In genomic region chr5:65994117-65994786, GRCh38 we compare ENCODE assay signal across 20 cellular contexts.
"Had no signal": no experiment of that assay in that cellular context is flagged by ENCODE, and none has a peak within 500 bp of the region (broad histone marks: within the 10 kb centered on the region; RNA-seq: fewer than 3 reads in every experiment).

No MANE protein-coding gene starts in this region.

- H3K27ac ChIP-seq: esophagus muscularis mucosa, gastroesophageal sphincter, heart left ventricle, left ventricle myocardium inferior, neural progenitor cell, prostate gland, testis, upper lobe of left lung had no signal

- H3K4me3 Mint-ChIP-seq: activated naive CD4-positive, alpha-beta T cell treated with anti-CD3 and anti-CD28 coated beads, Interleukin-2, amount 10 ng/mL, durations not matched to agents 7 days and 5 days; neural progenitor cell; T-helper 2 cell treated with Interferon-gamma antibody and Interleukin-4, amounts not matched to agents 5 μg/mL and 100 μg/mL, for 36 hours had no signal

- ATAC-seq: gastroesophageal sphincter, heart left ventricle, right cardiac atrium had no signal

- H3K36me3 ChIP-seq: prostate gland had no signal

- H3K9me3 Mint-ChIP-seq: activated naive CD4-positive, alpha-beta T cell treated with anti-CD3 and anti-CD28 coated beads, Interleukin-2, amount 10 ng/mL, durations not matched to agents 7 days and 5 days; neural progenitor cell; T-helper 2 cell treated with Interferon-gamma antibody and Interleukin-4, amounts not matched to agents 5 μg/mL and 100 μg/mL, for 36 hours had no signal

- H3K4me1 Mint-ChIP-seq: activated naive CD4-positive, alpha-beta T cell treated with anti-CD3 and anti-CD28 coated beads, Interleukin-2, amount 10 ng/mL, durations not matched to agents 7 days and 5 days; neural progenitor cell had no signal

- H3K9me3 ChIP-seq: esophagus muscularis mucosa, gastroesophageal sphincter, heart left ventricle, left ventricle myocardium inferior, prostate gland, testis, upper lobe of left lung had no signal

- H3K27me3 Mint-ChIP-seq: activated naive CD4-positive, alpha-beta T cell treated with anti-CD3 and anti-CD28 coated beads, Interleukin-2, amount 10 ng/mL, durations not matched to agents 7 days and 5 days had no signal

- H3K27me3 ChIP-seq: esophagus muscularis mucosa, gastroesophageal sphincter, heart left ventricle, neural progenitor cell, testis, upper lobe of left lung had no signal

- H3K27ac Mint-ChIP-seq: activated naive CD4-positive, alpha-beta T cell treated with anti-CD3 and anti-CD28 coated beads, Interleukin-2, amount 10 ng/mL, durations not matched to agents 7 days and 5 days; neural progenitor cell; T-helper 2 cell treated with Interferon-gamma antibody and Interleukin-4, amounts not matched to agents 5 μg/mL and 100 μg/mL, for 36 hours had no signal

- H3K4me1 ChIP-seq: esophagus muscularis mucosa, gastroesophageal sphincter, heart left ventricle, left ventricle myocardium inferior, prostate gland, testis had no signal

- DNase-seq: activated CD4-positive, alpha-beta T cell treated with anti-CD3 and anti-CD28 coated beads for 48 hours; activated CD8-positive, alpha-beta memory T cell treated with anti-CD3 and anti-CD28 coated beads, Interleukin-2, amount 50 U/mL, for 48 hours; activated naive CD4-positive, alpha-beta T cell treated with anti-CD3 and anti-CD28 coated beads, Interleukin-2, amount 10 ng/mL, durations not matched to agents 7 days and 5 days; amygdala; dermis blood vessel endothelial cell; effector memory CD4-positive, alpha-beta T cell; heart left ventricle; kidney glomerular epithelial cell; left ventricle myocardium inferior; mammary epithelial cell; right cardiac atrium; stimulated activated CD4-positive, alpha-beta T cell treated with anti-CD3 and anti-CD28 coated beads, Interleukin-2, amount 100 ng/mL, for 24 hours; SW 1271; testis; upper lobe of left lung had no signal

- H3K4me3 ChIP-seq: esophagus muscularis mucosa, gastroesophageal sphincter, heart left ventricle, left ventricle myocardium inferior, neural progenitor cell, prostate gland, testis, upper lobe of left lung had no signal
